Comparison of ENCODE assay signal across 8 cellular contexts in genomic region chr17:74213897-74214386, GRCh38. TPM values are rescaled to one million over a fixed set of nuclear protein-coding genes. Genes with fewer than 3 reads are reported as not detected.
DNase-seq lines count a peak whose midpoint lies in the region; ATAC-seq and TF ChIP-seq lines count a peak whose summit lies in the region.

No MANE protein-coding gene starts in this region.

- H3K4me1 ChIP-seq in GM23248 (ENCODE audit: insufficient read depth): peaks cover 26% of the 10 kb centered on the region
- peaks cover 33% of the 10 kb centered on the region for H3K4me1 ChIP-seq in PC-3 (ENCODE audit: insufficient read depth, low read length)
- H3K4me1 ChIP-seq in endodermal cell (ENCODE audit: control insufficient read depth, insufficient read depth, low read length): peaks cover 13% of the 10 kb centered on the region
- H3K4me1 ChIP-seq in neuron (ENCODE audit: insufficient read depth, low read length): peaks cover 51% of the 10 kb centered on the region

- peaks cover 34% of the 10 kb centered on the region for H3K4me1 Mint-ChIP-seq in endodermal cell

- peaks cover 50% of the 10 kb centered on the region for H3K27me3 Mint-ChIP-seq in endodermal cell (ENCODE audit: insufficient read depth)

- H3K36me3 Mint-ChIP-seq in endodermal cell (ENCODE audit: low read depth): peaks cover 16% of the 10 kb centered on the region

- H3K36me3 ChIP-seq in GM23248 (ENCODE audit: low read depth) (peaks cover 13% of the 10 kb centered on the region), PC-3 (ENCODE audit: low read depth, low read length) (peaks cover 20% of the 10 kb centered on the region), endodermal cell (ENCODE audit: control insufficient read depth, insufficient read depth, low read length) (peaks cover 21% of the 10 kb centered on the region), neuron (ENCODE audit: insufficient read depth, low read length) (peaks cover 20% of the 10 kb centered on the region)

- 27 to 53% methylated on average over 10 to 30 of the region's 30 CpGs for WGBS in GM23248 (ENCODE audit: low coverage in 1 of 2, low lambda C conversion rate in 2 of 2, missing lambda C conversion rate in 2 of 2), 2 experiments
- 24 to 45% methylated on average over 8 to 30 of the region's 30 CpGs for WGBS in endodermal cell (ENCODE audit: insufficient coverage in 1 of 2, insufficient read length in 1 of 2), 2 experiments

- H3K27me3 ChIP-seq in GM23248 (replicated peaks; ENCODE audit: insufficient read depth) (no peaks in the 10 kb centered on the region), PC-3 (ENCODE audit: low read length) (no peaks in the 10 kb centered on the region), endodermal cell (ENCODE audit: control insufficient read depth, insufficient read depth, low read length, poor library complexity, severe bottlenecking) (peaks cover 38% of the 10 kb centered on the region), neuron (ENCODE audit: insufficient read depth, low read length) (no peaks in the 10 kb centered on the region)

- no peak for DNase-seq in GM23248
- DNase-seq in PC-3: no peak
- DNase-seq in endodermal cell: peak; percentile 74
- no peak for DNase-seq in iPS-NIHi11 (ENCODE audit: low spot score)
- no peak for DNase-seq in NCI-H187 (lab: John Stamatoyannopoulos, UW)

- BruUV-seq in PC-3 (replicated peaks; lab: Mats Ljungman, UMichigan): no TSS peak

- H3K9ac ChIP-seq in GM23248 (no peak overlapping the region), PC-3 (ENCODE audit: low read length) (peak overlapping the region; percentile 55), endodermal cell (ENCODE audit: extremely low read depth, low read length, poor library complexity, severe bottlenecking) (no peak overlapping the region)

- no peaks in the 10 kb centered on the region for H3K9me3 Mint-ChIP-seq in endodermal cell

- H3K9me2 ChIP-seq in GM23248 (ENCODE audit: insufficient read depth) (no peaks in the 10 kb centered on the region), PC-3 (replicated peaks; ENCODE audit: low read length) (no peaks in the 10 kb centered on the region)

- H3K9me3 ChIP-seq in GM23248 (ENCODE audit: low read depth) (no peaks in the 10 kb centered on the region), PC-3 (ENCODE audit: low read length) (no peaks in the 10 kb centered on the region), endodermal cell (ENCODE audit: control insufficient read depth, low read length) (no peaks in the 10 kb centered on the region), neuron (ENCODE audit: low read length) (no peaks in the 10 kb centered on the region)

- H3K27ac ChIP-seq in GM23248 (no peak overlapping the region), PC-3 (ENCODE audit: low read length) (no peak overlapping the region), endodermal cell (ENCODE audit: low read depth, low read length) (no peak overlapping the region)

- in situ Hi-C loops in GM23248 (cut with MboI): no loop called here

- H3K4me3 Mint-ChIP-seq in endodermal cell: peak overlapping the region; percentile 56

- POLR2A ChIA-PET in PC-3 (lab: Charles Lee; ENCODE audit: unreplicated experiment): no interaction called here

- H3K4me3 ChIP-seq in GM23248 (0 out of 2 replicates have a peak overlapping the region, but pooled peaks have one; percentile 86), PC-3 (ENCODE audit: low read length) (peak overlapping the region; percentile 72), endodermal cell (ENCODE audit: low read length) (peak overlapping the region; percentile 53), neuron (ENCODE audit: low read length) (peak overlapping the region; percentile 63)

- H4K20me1 ChIP-seq in GM23248 (ENCODE audit: insufficient read depth): peaks cover 4% of the 10 kb centered on the region; the same call in 1 of the 2 replicates
- H4K20me1 ChIP-seq in PC-3 (ENCODE audit: low read length): peaks cover 16% of the 10 kb centered on the region

- H3F3A ChIP-seq in GM23248 (ENCODE audit: insufficient read depth) (peaks cover 28% of the 10 kb centered on the region), PC-3 (ENCODE audit: low read length, unreplicated experiment) (peaks cover 17% of the 10 kb centered on the region)

- H3K79me2 ChIP-seq in GM23248 (ENCODE audit: insufficient read depth) (peaks cover 1% of the 10 kb centered on the region; the same call in 1 of the 2 replicates), PC-3 (ENCODE audit: low read length) (0 out of 2 replicates have a peak, but pooled peaks cover 6% of the 10 kb centered on the region)

- H3K4me2 ChIP-seq in GM23248 (ENCODE audit: unreplicated experiment): no peak overlapping the region
- peak overlapping the region; percentile 86 for H3K4me2 ChIP-seq in PC-3 (ENCODE audit: low read length)

- TF ChIP-seq CTCF in PC-3 (conservative IDR thresholded peaks at IDR 0.05; ENCODE audit: low read depth, low read length) (no peak), endodermal cell (conservative IDR thresholded peaks at IDR 0.05) (no peak)

- intact Hi-C loops in PC-3 (cut with micrococcal nuclease): loop anchor here (5.0 kb wide), 3 partner anchors 68 to 218 kb away; partner anchors contain the start of genes BTBD17 and GPRC5C

- CTCF ChIA-PET in PC-3 (lab: Charles Lee): interaction anchor here (1.2 to 1.6 kb wide), 3 partner anchors 14 to 84 kb away, joined by 3 to 13 read pairs (median 7); no protein-coding TSS in a partner anchor

- no peak overlapping the region for H3K27ac Mint-ChIP-seq in endodermal cell

- H2AFZ ChIP-seq in GM23248 (0 out of 2 replicates have a peak overlapping the region, but pooled peaks have one; percentile 90), PC-3 (ENCODE audit: low read length) (peak overlapping the region; percentile 71), neuron (ENCODE audit: low read depth, low read length) (peak overlapping the region; percentile 42)

- no peak for ATAC-seq in PC-3
- ATAC-seq in GM21367 (IDR thresholded peaks at IDR 0.05; ENCODE audit: unreplicated experiment): no peak
- ATAC-seq in GM18907 (IDR thresholded peaks at IDR 0.05; ENCODE audit: unreplicated experiment): no peak

RNA-seq across cellular contexts. Expression of gene TTYH2, which starts 0.6 kb away (rescaled TPM):
- 2.4 TPM in 1 of 2 replicates, not detected in the other for total RNA-seq in GM23248 (2014; rRNA removed; shearing (Covaris generic))
- polyA plus RNA-seq in GM23248 (2016; fragmentation: Nextera tagmentation; extraction: Ambion mirVana): 0.19 and 0.38 TPM in 2 replicates
- total RNA-seq in PC-3 (2014; rRNA removed): 17.6 and 21.0 TPM in 2 replicates
- total RNA-seq in endodermal cell: 1 to 10 TPM; 1.2 to 1.6 TPM
- polyA plus RNA-seq in endodermal cell (2013, experiment 1 of 2): 20.3 TPM
- polyA plus RNA-seq in endodermal cell (2013, experiment 2 of 2): 18.3 TPM

RNA-seq across cellular contexts. Expression of gene RPL38, which starts 10.5 kb away (rescaled TPM):
- total RNA-seq in GM23248 (2014; rRNA removed; shearing (Covaris generic)): 87.6 and 176 TPM in 2 replicates
- 986 and 999 TPM in 2 replicates for polyA plus RNA-seq in GM23248 (2016; fragmentation: Nextera tagmentation; extraction: Ambion mirVana)
- total RNA-seq in PC-3 (2014; rRNA removed) (2,878 and 3,689 TPM in 2 replicates), endodermal cell (1,000 to 10,000 TPM; 1,155 to 1,199 TPM)
- polyA plus RNA-seq in endodermal cell (2013, experiment 1 of 2): 1,898 TPM
- polyA plus RNA-seq in endodermal cell (2013, experiment 2 of 2): 1,809 TPM
